23 cellular contexts compared by ENCODE assay signal in the genomic region with DNA sequence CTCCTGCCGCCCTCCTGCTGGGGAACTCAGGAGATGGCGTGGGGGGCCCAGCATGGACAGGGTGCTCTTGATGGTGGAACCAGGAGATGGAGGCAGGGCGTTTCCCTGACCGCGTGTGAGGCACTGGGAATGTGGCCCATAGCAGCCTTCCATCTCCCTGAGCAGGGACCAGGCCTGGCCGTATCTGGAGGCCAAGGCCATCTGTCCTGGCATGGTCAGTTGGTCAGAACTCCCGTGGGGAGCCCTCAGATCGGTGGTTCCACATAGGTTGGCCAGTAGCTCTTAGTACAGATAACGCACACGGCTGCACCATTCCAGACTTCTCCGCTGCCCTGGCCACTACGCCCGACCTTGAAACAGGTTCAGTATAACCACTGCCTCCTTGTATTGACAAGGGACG.
"Had no signal": no experiment of that assay in that cellular context is flagged by ENCODE, and none has a peak within 500 bp of the region (broad histone marks: within the 10 kb centered on the region; RNA-seq: fewer than 3 reads in every experiment).

No MANE protein-coding gene starts in this region.

- H3K36me3 ChIP-seq: esophagus muscularis mucosa, gastroesophageal sphincter, heart left ventricle, left lung, lower lobe of right lung had no signal

- H3K4me1 ChIP-seq: esophagus muscularis mucosa, foreskin keratinocyte, gastroesophageal sphincter, heart left ventricle, left lung, lower lobe of right lung had no signal

- H3K9me3 ChIP-seq: esophagus muscularis mucosa, gastroesophageal sphincter, heart left ventricle, left lung, lower lobe of right lung had no signal

- H2AFZ ChIP-seq: hepatocyte had no signal

- FAIRE-seq: colon, endothelial cell of umbilical vein, frontal cortex had no signal

- ATAC-seq: foreskin keratinocyte; gastroesophageal sphincter; heart left ventricle; left cardiac atrium; left lung; left ventricle myocardium superior; lower lobe of right lung; naive thymus-derived CD4-positive, alpha-beta T cell had no signal

- DNase-seq: dermis blood vessel endothelial cell; effector CD4-positive, alpha-beta T cell; effector memory CD4-positive, alpha-beta T cell; foreskin keratinocyte; heart left ventricle; hypothalamus; immature natural killer cell; islet precursor cell; left cardiac atrium; left lung; left ventricle myocardium superior; lower lobe of right lung; mesendoderm; midbrain; naive thymus-derived CD4-positive, alpha-beta T cell had no signal

- H3K4me3 ChIP-seq: coronary artery, dorsolateral prefrontal cortex, esophagus muscularis mucosa, gastroesophageal sphincter, heart left ventricle, hepatocyte, left lung, lower lobe of right lung had no signal

- H3K27me3 ChIP-seq: dorsolateral prefrontal cortex, foreskin keratinocyte, heart left ventricle, hepatocyte had no signal

- H3K79me2 ChIP-seq: hepatocyte had no signal

- H3K27ac ChIP-seq: coronary artery, esophagus muscularis mucosa, foreskin keratinocyte, gastroesophageal sphincter, heart left ventricle, hepatocyte, left lung, lower lobe of right lung had no signal

- H3K4me2 ChIP-seq: hepatocyte had no signal
